ENCODE assay signal across 17 cellular contexts in genomic region chr2:47868611-47869352, GRCh38. TPM values are rescaled to one million over a fixed set of nuclear protein-coding genes. Genes with fewer than 3 reads are reported as not detected.
DNase-seq lines count a peak whose midpoint lies in the region; ATAC-seq and TF ChIP-seq lines count a peak whose summit lies in the region.
"Had no signal": no experiment of that assay in that cellular context is flagged by ENCODE, and none has a peak within 500 bp of the region (broad histone marks: within the 10 kb centered on the region; RNA-seq: fewer than 3 reads in every experiment).

No MANE protein-coding gene starts in this region.

- H3K27me3 Mint-ChIP-seq in CD8-positive, alpha-beta memory T cell: no peaks in the 10 kb centered on the region
- H3K27me3 Mint-ChIP-seq in HFFc6 (ENCODE audit: insufficient read depth): peaks cover 2% of the 10 kb centered on the region; the same call in 1 of the 2 replicates
- H3K27me3 Mint-ChIP-seq in chondrocyte (ENCODE audit: low read depth): no peaks in the 10 kb centered on the region
- H3K27me3 Mint-ChIP-seq: dendritic cell treated with granulocyte-macrophage colony-stimulating factor and Interleukin-4, amounts not matched to agents 40 ng/mL and 50 ng/mL, for 4 days had no signal

- no peak overlapping the region for H3K14ac ChIP-seq in trophoblast cell (ENCODE audit: low read length)

- H3K4me3 Mint-ChIP-seq in CD8-positive, alpha-beta memory T cell: peak overlapping the region in 3 of 7 donors; percentile 3 to 44 (median 25)
- no peak overlapping the region for H3K4me3 Mint-ChIP-seq in HFFc6
- no peak overlapping the region for H3K4me3 Mint-ChIP-seq in chondrocyte (ENCODE audit: unreplicated experiment)
- H3K4me3 Mint-ChIP-seq: dendritic cell treated with granulocyte-macrophage colony-stimulating factor and Interleukin-4, amounts not matched to agents 40 ng/mL and 50 ng/mL, for 4 days had no signal

- H3K23ac ChIP-seq in trophoblast cell (ENCODE audit: low read length): no peak overlapping the region

- H3K79me1 ChIP-seq in trophoblast cell (ENCODE audit: low read length): no peaks in the 10 kb centered on the region

- H2AK5ac ChIP-seq in trophoblast cell (ENCODE audit: low read length): no peak overlapping the region

- no peak overlapping the region for H2BK12ac ChIP-seq in trophoblast cell (ENCODE audit: low read length)

- no peak overlapping the region for H3K27ac ChIP-seq in CD8-positive, alpha-beta memory T cell (ENCODE audit: low read depth, low read length)
- no peak overlapping the region for H3K27ac ChIP-seq in trophoblast cell (ENCODE audit: low read depth, low read length)

- H3K4ac ChIP-seq in trophoblast cell (ENCODE audit: low read depth, low read length): peak overlapping the region; percentile 53

- no peak overlapping the region for H4K91ac ChIP-seq in trophoblast cell (ENCODE audit: low read depth, low read length)

- peaks cover 10% of the 10 kb centered on the region for H3K79me2 ChIP-seq in trophoblast cell (ENCODE audit: control insufficient read depth, insufficient read depth, low read length, poor library complexity)

- TF ChIP-seq CTCF in HFFc6 (IDR thresholded peaks at IDR 0.05) (no peak), chondrocyte (IDR thresholded peaks at IDR 0.05) (no peak)

- no peak overlapping the region for H3K9ac ChIP-seq in trophoblast cell (ENCODE audit: low read length)

- ATAC-seq in HG03039 (IDR thresholded peaks at IDR 0.05; ENCODE audit: unreplicated experiment): no peak
- ATAC-seq: left colon had no signal

- H3K18ac ChIP-seq in trophoblast cell (ENCODE audit: low read length): no peak overlapping the region

- no CpG with 5 or more reads among the region's 7 CpGs for WGBS in trophoblast cell (ENCODE audit: extremely low coverage, insufficient coverage, insufficient read length)

- POLR2A ChIA-PET in CD8-positive, alpha-beta memory T cell (lab: Charles Lee): interaction anchor here (0.6 kb wide), 1 partner anchor 32 kb away, joined by 7 read pairs; no protein-coding TSS in a partner anchor

- no peak for DNase-seq in CD8-positive, alpha-beta memory T cell
- no peak for DNase-seq in HFFc6
- DNase-seq in cerebellum (ENCODE audit: low spot score): peak; percentile 32
- no peak for DNase-seq in trophoblast cell
- DNase-seq in chondrocyte (ENCODE audit: low spot score): no peak
- no peak for DNase-seq in activated gamma-delta T cell treated with Interleukin-2 at 50 U/mL for 16 hours
- DNase-seq: activated CD4-positive, CD25-positive, alpha-beta regulatory T cell treated with anti-CD3 and anti-CD28 coated beads, Interleukin-2, amount 50 U/mL, for 72 hours; activated naive CD4-positive, alpha-beta T cell treated with Interleukin-2 at 50 U/mL for 16 hours; DMS153; foreskin melanocyte; Kasumi-1; left colon; NCI-H1092 treated with DMSO at 0.1 percent for 48 hours; NCI-H526 treated with DMSO at 0.1 percent for 48 hours; OCI-M1 had no signal

- no peak overlapping the region for H2AFZ ChIP-seq in trophoblast cell (ENCODE audit: insufficient read depth, low read length, poor library complexity)

- H4K8ac ChIP-seq in trophoblast cell (ENCODE audit: low read depth, low read length): no peak overlapping the region

- no peak overlapping the region for H2BK120ac ChIP-seq in trophoblast cell (ENCODE audit: insufficient read depth, low read length, poor library complexity)

- H3K36me3 Mint-ChIP-seq in CD8-positive, alpha-beta memory T cell: peaks cover 0 to 30% (median 9%) of the 10 kb centered on the region in 3 donors
- H3K36me3 Mint-ChIP-seq in HFFc6 (ENCODE audit: low read depth): peaks cover 13% of the 10 kb centered on the region
- H3K36me3 Mint-ChIP-seq in chondrocyte (ENCODE audit: low read depth): no peaks in the 10 kb centered on the region

- no peaks in the 10 kb centered on the region for H3K9me3 ChIP-seq in CD8-positive, alpha-beta memory T cell (ENCODE audit: low read length)
- H3K9me3 ChIP-seq in trophoblast cell (ENCODE audit: insufficient read depth, low read depth, low read length): no peaks in the 10 kb centered on the region

- H3K27me3 ChIP-seq in CD8-positive, alpha-beta memory T cell (ENCODE audit: insufficient read depth, low read length, poor library complexity, severe bottlenecking): no peaks in the 10 kb centered on the region
- H3K27me3 ChIP-seq in trophoblast cell (ENCODE audit: insufficient read depth, low read length): no peaks in the 10 kb centered on the region

- H3K36me3 ChIP-seq in CD8-positive, alpha-beta memory T cell (ENCODE audit: insufficient read depth, low read length): no peaks in the 10 kb centered on the region
- peaks cover 5 to 6% of the 10 kb centered on the region in 2 experiments for H3K36me3 ChIP-seq in trophoblast cell (ENCODE audit: control insufficient read depth in 1 of 2, insufficient read depth in 2 of 2, low read length in 2 of 2)

- no peak overlapping the region for H2BK5ac ChIP-seq in trophoblast cell (ENCODE audit: low read depth, low read length, poor library complexity)

- H3K4me2 ChIP-seq in trophoblast cell (ENCODE audit: low read length): no peak overlapping the region

- peaks cover 71% of the 10 kb centered on the region for H3K4me1 ChIP-seq in CD8-positive, alpha-beta memory T cell (ENCODE audit: insufficient read depth, low read length)
- H3K4me1 ChIP-seq in trophoblast cell (ENCODE audit: control insufficient read depth in 1 of 2, insufficient read depth in 2 of 2, low read length in 2 of 2): no peaks in the 10 kb centered on the region

- peak overlapping the region in 5 of 8 donors; percentile 43 to 84 (median 72) for H3K27ac Mint-ChIP-seq in CD8-positive, alpha-beta memory T cell
- H3K27ac Mint-ChIP-seq in HFFc6: peak overlapping the region; percentile 33; the same call in 1 of the 2 replicates
- H3K27ac Mint-ChIP-seq in chondrocyte (ENCODE audit: unreplicated experiment): no peak overlapping the region
- H3K27ac Mint-ChIP-seq: dendritic cell treated with granulocyte-macrophage colony-stimulating factor and Interleukin-4, amounts not matched to agents 40 ng/mL and 50 ng/mL, for 4 days had no signal

- H3K4me1 Mint-ChIP-seq in CD8-positive, alpha-beta memory T cell: peaks cover 80 to 98% (median 96%) of the 10 kb centered on the region in 3 donors
- H3K4me1 Mint-ChIP-seq in HFFc6 (ENCODE audit: low read depth) (peaks cover 62% of the 10 kb centered on the region), chondrocyte (ENCODE audit: low read depth) (peaks cover 55% of the 10 kb centered on the region)

- H3K4me3 ChIP-seq in CD8-positive, alpha-beta memory T cell (ENCODE audit: low read length): no peak overlapping the region
- H3K4me3 ChIP-seq in trophoblast cell (ENCODE audit: low read depth, low read length): no peak overlapping the region

- H3K9me3 Mint-ChIP-seq in CD8-positive, alpha-beta memory T cell: no peaks in the 10 kb centered on the region
- no peaks in the 10 kb centered on the region for H3K9me3 Mint-ChIP-seq in HFFc6
- H3K9me3 Mint-ChIP-seq in chondrocyte (ENCODE audit: low read depth): no peaks in the 10 kb centered on the region
- H3K9me3 Mint-ChIP-seq: dendritic cell treated with granulocyte-macrophage colony-stimulating factor and Interleukin-4, amounts not matched to agents 40 ng/mL and 50 ng/mL, for 4 days had no signal

- CTCF ChIA-PET in CD8-positive, alpha-beta memory T cell (lab: Charles Lee): no interaction called here

- no peak overlapping the region for H4K12ac ChIP-seq in trophoblast cell (ENCODE audit: low read depth, low read length)

RNA-seq across cellular contexts. Expression of gene FBXO11, which starts 37.5 kb away (rescaled TPM):
- 10 to 100 TPM; 41.2 to 41.8 TPM for total RNA-seq in CD8-positive, alpha-beta memory T cell
- 9.9 TPM for polyA plus RNA-seq in CD8-positive, alpha-beta memory T cell
- 10 to 100 TPM; 42.3 to 51.5 (median 47.3) TPM for total RNA-seq in HFFc6 (2021; fragmentation: NEBNext Ultra II Directional; extraction: Animal tissue kit (Norgen Biotek cat#: 25700))
- total RNA-seq in cerebellum (194 TPM), chondrocyte (57.9 to 58.7 TPM (median 58.1 TPM) in 3 replicates)
- 99.7 and 107 TPM in 2 replicates for polyA plus RNA-seq in trophoblast cell (2013)
